9 cellular contexts compared by ENCODE assay signal in genomic region chr1:27388337-27389005, GRCh38. TPM values are rescaled to one million over a fixed set of nuclear protein-coding genes. Genes with fewer than 3 reads are reported as not detected.
DNase-seq lines count a peak whose midpoint lies in the region; ATAC-seq lines count a peak whose summit lies in the region.
"Had no signal": no experiment of that assay in that cellular context is flagged by ENCODE, and none has a peak within 500 bp of the region (broad histone marks: within the 10 kb centered on the region; RNA-seq: fewer than 3 reads in every experiment).

No MANE protein-coding gene starts in this region.

- no peaks in the 10 kb centered on the region for H3K27me3 ChIP-seq in mesendoderm (ENCODE audit: insufficient read depth, low read length, poor library complexity)

- H3K4me3 ChIP-seq in mesendoderm (ENCODE audit: low read length): no peak overlapping the region

- H2BK5ac ChIP-seq in mesendoderm (ENCODE audit: low read length): no peak overlapping the region

- H3K79me1 ChIP-seq in mesendoderm (ENCODE audit: low read length): peaks cover 4% of the 10 kb centered on the region

- H2AK5ac ChIP-seq in mesendoderm (ENCODE audit: low read length): no peak overlapping the region

- H4K8ac ChIP-seq in mesendoderm (ENCODE audit: low read depth, low read length): no peak overlapping the region

- no peak for ATAC-seq in GM21515 (IDR thresholded peaks at IDR 0.05; ENCODE audit: unreplicated experiment)

- no CpG with 5 or more reads among the region's 5 CpGs for WGBS in mesendoderm (ENCODE audit: extremely low coverage, insufficient coverage, low lambda C conversion rate)

- H3K36me3 ChIP-seq in mesendoderm (ENCODE audit: control insufficient read depth, insufficient read depth, low read length): no peaks in the 10 kb centered on the region

- no peak overlapping the region for H3K18ac ChIP-seq in mesendoderm (ENCODE audit: low read length)

- H3K4ac ChIP-seq in mesendoderm (ENCODE audit: low read depth, low read length): no peak overlapping the region

- H4K5ac ChIP-seq in mesendoderm (ENCODE audit: low read length): no peak overlapping the region

- H3K27ac ChIP-seq in mesendoderm (ENCODE audit: low read depth, low read length): no peak overlapping the region

- no peak overlapping the region for H3K4me2 ChIP-seq in mesendoderm (ENCODE audit: low read length)

- peak; percentile 80 for DNase-seq in DMS 273 (lab: John Stamatoyannopoulos, UW; ENCODE audit: unreplicated experiment)
- no peak for DNase-seq in DMS 273 treated with DMSO at 0.1 percent for 48 hours (lab: John Stamatoyannopoulos, UW)
- peak; percentile 63 to 68 for DNase-seq in NCI-H1930 (lab: John Stamatoyannopoulos, UW)
- DNase-seq in activated CD4-positive, alpha-beta T cell treated with anti-CD3 and anti-CD28 coated beads for 1 hour: peak; percentile 61
- peak; percentile 83 for DNase-seq in cerebellum (ENCODE audit: low spot score)
- peak; percentile 82 for DNase-seq in mesendoderm
- peak; percentile 50 to 58 for DNase-seq in stimulated activated CD8-positive, alpha-beta memory T cell treated with anti-CD3 and anti-CD28 coated beads, Interleukin-7, amount 100 ng/mL, for 4 hours (ENCODE audit: low read depth in 2 of 2)

- H3K4me1 ChIP-seq in mesendoderm (ENCODE audit: control insufficient read depth, low read depth, low read length): peaks cover 2% of the 10 kb centered on the region

- H2BK15ac ChIP-seq in mesendoderm (replicated peaks; ENCODE audit: low read depth): no peak overlapping the region

- no peaks in the 10 kb centered on the region for H3K79me2 ChIP-seq in mesendoderm (ENCODE audit: control insufficient read depth, insufficient read depth, low read length)

- H3K56ac ChIP-seq in mesendoderm (ENCODE audit: low read length): peak overlapping the region; percentile 19

- no peak overlapping the region for H2BK120ac ChIP-seq in mesendoderm (ENCODE audit: low read depth, low read length)

- H3K23ac ChIP-seq in mesendoderm (ENCODE audit: low read length): no peak overlapping the region

- no peak overlapping the region for H3K9ac ChIP-seq in mesendoderm (ENCODE audit: low read length)

RNA-seq across cellular contexts. Expression of gene GPR3, which starts 4.0 kb away (rescaled TPM):
- 1.00 TPM for total RNA-seq in cerebellum
- polyA plus RNA-seq in mesendoderm (2013, experiment 1 of 2): 10.4 TPM
- 10.7 TPM for polyA plus RNA-seq in mesendoderm (2013, experiment 2 of 2)

RNA-seq across cellular contexts. Expression of gene CD164L2, which starts 5.3 kb away (rescaled TPM):
- total RNA-seq in cerebellum: not detected
- 0.17 TPM for polyA plus RNA-seq in mesendoderm (2013, experiment 1 of 2)
- polyA plus RNA-seq in mesendoderm (2013, experiment 2 of 2): 0.11 TPM
- total RNA-seq: dermis microvascular lymphatic vessel endothelial cell had no signal

RNA-seq across cellular contexts. Expression of gene FCN3, which starts 13.8 kb away (rescaled TPM):
- total RNA-seq in cerebellum: not detected
- 0.04 TPM for polyA plus RNA-seq in mesendoderm (2013, experiment 1 of 2)
- polyA plus RNA-seq in mesendoderm (2013, experiment 2 of 2): not detected
- total RNA-seq: dermis microvascular lymphatic vessel endothelial cell had no signal

RNA-seq across cellular contexts. Expression of gene MAP3K6, which starts 21.7 kb away (rescaled TPM):
- total RNA-seq in cerebellum: 2.3 TPM
- polyA plus RNA-seq in mesendoderm (2013, experiment 1 of 2): 3.7 TPM
- 4.2 TPM for polyA plus RNA-seq in mesendoderm (2013, experiment 2 of 2)

RNA-seq across cellular contexts. Expression of gene SYTL1, which starts 46.6 kb away (rescaled TPM):
- 0.36 TPM for total RNA-seq in cerebellum
- 2.5 TPM for polyA plus RNA-seq in mesendoderm (2013, experiment 1 of 2)
- polyA plus RNA-seq in mesendoderm (2013, experiment 2 of 2): 2.2 TPM
